ENCODE assay signal across 9 cellular contexts in the genomic region with DNA sequence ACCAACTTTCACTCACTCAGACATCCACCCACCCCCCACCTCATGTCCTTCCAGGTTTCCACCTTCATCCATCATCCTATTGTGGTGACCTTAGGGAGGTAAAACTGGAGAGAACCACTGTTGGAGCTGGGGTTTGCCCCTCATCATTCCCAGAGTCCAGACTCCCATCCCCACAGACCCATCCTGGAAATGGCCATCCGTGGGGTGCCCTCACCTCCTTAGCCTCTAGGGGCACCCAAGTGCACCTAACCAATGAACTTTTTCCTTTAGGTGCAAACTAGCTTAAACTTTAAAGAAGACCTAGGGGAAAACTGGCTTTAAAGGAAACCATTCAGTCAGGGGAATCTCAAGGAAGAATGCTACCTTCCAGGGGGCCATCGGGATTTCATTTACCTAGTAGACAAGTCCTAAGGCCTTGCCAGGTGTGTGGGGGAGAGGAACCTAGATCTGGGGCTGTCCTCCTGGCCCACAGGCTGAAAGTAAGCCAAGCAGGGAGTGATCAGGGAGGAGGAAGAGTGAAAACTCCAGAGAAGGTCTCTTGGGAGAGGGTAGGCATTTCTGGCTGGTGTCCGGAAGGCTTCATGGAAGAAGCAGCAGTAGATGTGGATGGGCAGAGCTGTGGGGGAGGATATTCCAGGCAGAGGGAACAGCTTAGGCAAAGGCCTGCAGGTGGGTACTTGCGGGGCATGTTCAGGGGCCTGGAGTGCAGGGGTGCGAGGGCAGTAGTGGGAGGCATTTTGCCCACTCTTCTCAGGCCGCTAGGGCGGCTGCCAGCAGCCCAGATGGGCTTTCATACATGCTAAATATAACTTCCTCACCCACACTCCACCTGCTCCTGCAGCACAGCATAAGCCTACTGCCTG. TPM values are rescaled to one million over a fixed set of nuclear protein-coding genes. Genes with fewer than 3 reads are reported as not detected.
A peak's percentile ranks its signal among the peaks of the same experiment; 100 is the strongest.
DNase-seq lines count a peak whose midpoint lies in the region; ATAC-seq and TF ChIP-seq lines count a peak whose summit lies in the region.
"Had no signal": no experiment of that assay in that cellular context is flagged by ENCODE, and none has a peak within 500 bp of the region (broad histone marks: within the 10 kb centered on the region; RNA-seq: fewer than 3 reads in every experiment).

No MANE protein-coding gene starts in this region.

- H3K9me3 Mint-ChIP-seq in activated naive CD4-positive, alpha-beta T cell treated with anti-CD3 and anti-CD28 coated beads for 36 hours: no peaks in the 10 kb centered on the region

- peaks cover 72% of the 10 kb centered on the region for H3K4me1 Mint-ChIP-seq in activated naive CD4-positive, alpha-beta T cell treated with anti-CD3 and anti-CD28 coated beads for 36 hours (ENCODE audit: low read depth)

- no peaks in the 10 kb centered on the region for H3K9me3 ChIP-seq in DND-41 (ENCODE audit: insufficient read depth, low read length, severe bottlenecking)

- ATAC-seq in DND-41 (ENCODE audit: insufficient read depth, low read depth): peak; percentile 70; the same call in 2 of the 3 replicates
- ATAC-seq in HG03439 (IDR thresholded peaks at IDR 0.05; ENCODE audit: unreplicated experiment): no peak
- ATAC-seq in HG03457 (IDR thresholded peaks at IDR 0.05; ENCODE audit: unreplicated experiment): no peak
- ATAC-seq in HG02623 (IDR thresholded peaks at IDR 0.05; ENCODE audit: unreplicated experiment): no peak
- ATAC-seq: right cardiac atrium had no signal

- no peaks in the 10 kb centered on the region for H4K20me1 ChIP-seq in DND-41 (ENCODE audit: insufficient read depth, low read length)

- H3K27ac ChIP-seq in DND-41 (ENCODE audit: low read length): no peak overlapping the region

- H3K79me2 ChIP-seq in DND-41 (ENCODE audit: insufficient read depth, low read length): no peaks in the 10 kb centered on the region

- TF ChIP-seq CTCF in DND-41 (IDR thresholded peaks at IDR 0.05; ENCODE audit: borderline replicate concordance, extremely low read depth, low read length, poor library complexity, severe bottlenecking): peak; percentile 81

- CTCF ChIA-PET in activated naive CD4-positive, alpha-beta T cell treated with anti-CD3 and anti-CD28 coated beads for 36 hours (lab: Charles Lee): interaction anchor here (0.6 to 6.0 kb wide), 15 partner anchors 10 to 836 kb away, joined by 3 to 77 read pairs (median 6); a partner anchor contains a TSS

- peaks cover 12% of the 10 kb centered on the region for H3K4me1 ChIP-seq in DND-41 (ENCODE audit: insufficient read depth, low read length)

- intact Hi-C loops in activated naive CD4-positive, alpha-beta T cell treated with anti-CD3 and anti-CD28 coated beads for 36 hours (cut with micrococcal nuclease): loop anchor here (1.0 kb wide), 2 partner anchors 21 to 34 kb away; no protein-coding TSS in a partner anchor

- no peak overlapping the region for H2AFZ ChIP-seq in DND-41 (ENCODE audit: low read depth, low read length)

- peak overlapping the region; percentile 77 for H3K27ac Mint-ChIP-seq in activated naive CD4-positive, alpha-beta T cell treated with anti-CD3 and anti-CD28 coated beads for 36 hours

- no peaks in the 10 kb centered on the region for H3K36me3 ChIP-seq in DND-41 (ENCODE audit: insufficient read depth, low read length)

- no peaks in the 10 kb centered on the region for H3K27me3 ChIP-seq in DND-41 (ENCODE audit: insufficient read depth, low read length, poor library complexity)

- H3K9ac ChIP-seq in DND-41 (ENCODE audit: low read depth, low read length): no peak overlapping the region

- peaks cover 28% of the 10 kb centered on the region for H3K36me3 Mint-ChIP-seq in activated naive CD4-positive, alpha-beta T cell treated with anti-CD3 and anti-CD28 coated beads for 36 hours (ENCODE audit: low read depth)

- H3K4me2 ChIP-seq in DND-41 (ENCODE audit: insufficient read depth, low read length): no peak overlapping the region

- DNase-seq in DND-41 (peak; percentile 40), HuH-7 (ENCODE audit: low spot score) (peak; percentile 80), hepatic stellate cell (ENCODE audit: low spot score) (peak; percentile 78)
- peak; percentile 50 for DNase-seq in activated naive CD4-positive, alpha-beta T cell treated with anti-CD3 and anti-CD28 coated beads for 36 hours
- no peak for DNase-seq in central memory CD4-positive, alpha-beta T cell

- H3K27me3 Mint-ChIP-seq in activated naive CD4-positive, alpha-beta T cell treated with anti-CD3 and anti-CD28 coated beads for 36 hours (ENCODE audit: low read depth): no peaks in the 10 kb centered on the region

- no peak overlapping the region for H3K4me3 Mint-ChIP-seq in activated naive CD4-positive, alpha-beta T cell treated with anti-CD3 and anti-CD28 coated beads for 36 hours

- H3K4me3 ChIP-seq in DND-41 (ENCODE audit: low read depth in 1 of 2, low read length in 2 of 2): no peak overlapping the region

RNA-seq across cellular contexts. Expression of a gene that starts 11.6 kb away (rescaled TPM):
- total RNA-seq in activated naive CD4-positive, alpha-beta T cell treated with anti-CD3 and anti-CD28 coated beads for 36 hours: 10 to 100 TPM; 34.6 to 39.2 TPM

RNA-seq across cellular contexts. Expression of a gene that starts 15.0 kb away (rescaled TPM):
- not detected for total RNA-seq in activated naive CD4-positive, alpha-beta T cell treated with anti-CD3 and anti-CD28 coated beads for 36 hours
- total RNA-seq: right cardiac atrium had no signal

RNA-seq across cellular contexts. Expression of a gene that starts 17.8 kb away (rescaled TPM):
- 10 to 100 TPM; 82.2 to 83.9 TPM for total RNA-seq in activated naive CD4-positive, alpha-beta T cell treated with anti-CD3 and anti-CD28 coated beads for 36 hours

RNA-seq across cellular contexts. Expression of a gene that starts 31.2 kb away (rescaled TPM):
- not detected for total RNA-seq in activated naive CD4-positive, alpha-beta T cell treated with anti-CD3 and anti-CD28 coated beads for 36 hours
- total RNA-seq: right cardiac atrium had no signal

RNA-seq across cellular contexts. Expression of a gene that starts 40.1 kb away (rescaled TPM):
- 1 to 10 TPM; 3.2 to 5.4 TPM for total RNA-seq in activated naive CD4-positive, alpha-beta T cell treated with anti-CD3 and anti-CD28 coated beads for 36 hours
